Comparison of ENCODE assay signal across 9 cellular contexts in genomic region chr19:46624958-46625661, GRCh38. TPM values are rescaled to one million over a fixed set of nuclear protein-coding genes. Genes with fewer than 3 reads are reported as not detected.
DNase-seq lines count a peak whose midpoint lies in the region; ATAC-seq and TF ChIP-seq lines count a peak whose summit lies in the region.
"Had no signal": no experiment of that assay in that cellular context is flagged by ENCODE, and none has a peak within 500 bp of the region (broad histone marks: within the 10 kb centered on the region; RNA-seq: fewer than 3 reads in every experiment).

PTGIR (minus strand) TSS chr19:46625089; CDS start chr19:46624225, 864 bp downstream.

- H3K4me1 ChIP-seq in parathyroid adenoma = no peaks in the 10 kb centered on the region
- no peaks in the 10 kb centered on the region for H3K4me1 ChIP-seq in HAP-1

- DNase-seq in DMS 273 (lab: John Stamatoyannopoulos, UW; ENCODE audit: unreplicated experiment) = peak; percentile 53
- DNase-seq in DMS 273 treated with DMSO at 0.1 percent for 48 hours (lab: John Stamatoyannopoulos, UW) = no peak
- peak; percentile 56 for DNase-seq in RPMI7951 (ENCODE audit: low read depth)
- no peak for DNase-seq in HAP-1 (ENCODE audit: low spot score in 2 of 2)
- no peak for DNase-seq in NCI-H1092 (lab: John Stamatoyannopoulos, UW)

- H3K9me3 ChIP-seq in parathyroid adenoma (ENCODE audit: control insufficient read depth, low read length) (no peaks in the 10 kb centered on the region), HAP-1 (no peaks in the 10 kb centered on the region)

- ATAC-seq in esophagus mucosa = peak; percentile 9
- no peak for ATAC-seq in HG02588 (IDR thresholded peaks at IDR 0.05; ENCODE audit: unreplicated experiment)

- H3K36me3 ChIP-seq in parathyroid adenoma (ENCODE audit: control insufficient read depth, insufficient read depth, low read length) = no peaks in the 10 kb centered on the region
- H3K36me3 ChIP-seq in HAP-1 (replicated peaks) = no peaks in the 10 kb centered on the region

- H3K4me3 ChIP-seq in parathyroid adenoma (ENCODE audit: low read depth, low read length) (no peak within 1 kb of the TSS), HAP-1 (no peak within 1 kb of the TSS)

- H3K9ac ChIP-seq in parathyroid adenoma = no peak within 1 kb of the TSS

- no peaks in the 10 kb centered on the region for H3K79me2 ChIP-seq in parathyroid adenoma

- in situ Hi-C loops in HAP-1 (cut with MboI; ENCODE audit: low sequenced_read_pairs) = no loop called here

- H3K4me2 ChIP-seq in parathyroid adenoma (ENCODE audit: low read length) = no peak within 1 kb of the TSS

- no peaks in the 10 kb centered on the region for H3K27me3 ChIP-seq in parathyroid adenoma (ENCODE audit: control insufficient read depth, insufficient read depth, low read length)
- H3K27me3 ChIP-seq in HAP-1 (ENCODE audit: low read depth) = no peaks in the 10 kb centered on the region

- H3K27ac ChIP-seq in parathyroid adenoma = peak within 1 kb of the TSS; percentile 56
- H3K27ac ChIP-seq: 22Rv1 had no signal

- H2AFZ ChIP-seq in parathyroid adenoma = no peak within 1 kb of the TSS

- no peak for TF ChIP-seq CTCF in parathyroid adenoma (IDR thresholded peaks at IDR 0.05)

RNA-seq across cellular contexts. Expression of gene PTGIR, which starts in this region (rescaled TPM):
- 0.60 and 0.78 TPM in 2 replicates for total RNA-seq in RPMI7951 (2014; rRNA removed; shearing (Covaris generic))
- total RNA-seq in esophagus mucosa = 0.12 TPM

Comparison
In these comparisons a context has a peak if more than half of its experiments do, and no peak if none do; other contexts are left out.
1. Peak in DNase-seq in RPMI7951; RNA of the gene not detected or under 1 TPM.
2. Peak in ATAC-seq in esophagus mucosa; RNA of the gene not detected or under 1 TPM.